In the genomic region with DNA sequence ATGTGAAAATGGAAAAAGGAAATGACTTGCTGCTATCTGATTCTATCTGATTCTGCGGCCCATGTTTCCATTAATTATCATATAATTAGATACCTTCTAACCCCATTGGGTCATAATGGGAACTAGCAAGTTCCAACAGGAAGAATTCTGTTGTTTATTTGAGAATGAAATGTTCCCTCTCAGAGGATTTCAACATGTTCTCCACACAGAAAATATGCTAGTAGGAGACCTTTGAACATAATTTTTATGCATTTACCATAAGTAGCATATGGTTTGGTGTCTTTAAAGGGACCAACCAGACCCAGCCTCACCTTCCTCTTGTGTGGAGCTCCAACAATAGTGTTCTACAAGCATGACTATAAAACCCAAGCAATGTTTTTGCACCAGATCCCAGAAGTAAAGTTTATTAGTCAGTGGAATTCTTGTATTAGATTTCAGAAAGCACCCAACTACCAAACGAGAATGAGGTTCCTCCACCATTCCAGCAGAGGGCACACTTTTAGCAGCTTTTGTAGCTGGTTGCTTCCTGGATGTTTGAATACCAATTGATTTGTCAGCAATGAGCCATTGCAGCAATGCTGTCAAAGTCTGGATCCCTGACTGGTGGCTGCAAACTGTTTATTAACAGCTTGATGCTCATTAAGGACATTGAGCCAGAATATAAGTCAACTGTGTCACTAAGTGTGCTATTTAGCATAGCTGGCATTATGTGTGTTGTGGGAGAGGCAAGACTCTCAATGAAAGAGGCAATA, we compare ENCODE assay signal across 8 cellular contexts.
DNase-seq lines count a peak whose midpoint lies in the region; ATAC-seq, FAIRE-seq and TF ChIP-seq lines count a peak whose summit lies in the region.

No MANE protein-coding gene starts in this region.

- no peaks in the 10 kb centered on the region for H3K79me2 ChIP-seq in PC-3 (ENCODE audit: low read length)

- ATAC-seq in GM21381 (IDR thresholded peaks at IDR 0.05; ENCODE audit: unreplicated experiment) (peak; percentile 84), HG03558 (IDR thresholded peaks at IDR 0.05; ENCODE audit: extremely low read depth, unreplicated experiment) (peak; percentile 39), PC-3 (peak; percentile 54), body of pancreas (peak; percentile 30)

- H3K27me3 ChIP-seq in PC-3 (ENCODE audit: low read length) = no peaks in the 10 kb centered on the region
- H3K27me3 ChIP-seq in body of pancreas = no peaks in the 10 kb centered on the region

- intact Hi-C loops in PC-3 (cut with micrococcal nuclease) = loop anchor here (1.0 kb wide), 2 partner anchors 56 to 123 kb away; no protein-coding TSS in a partner anchor
- intact Hi-C loops in body of pancreas (cut with DNase I) = no loop called here

- H3K27ac ChIP-seq in PC-3 (ENCODE audit: low read length) (no peak overlapping the region), body of pancreas (no peak overlapping the region)

- peak overlapping the region; percentile 47 for H2AFZ ChIP-seq in PC-3 (ENCODE audit: low read length)

- H3K9me2 ChIP-seq in PC-3 (replicated peaks; ENCODE audit: low read length) = no peaks in the 10 kb centered on the region

- no TSS peak for BruUV-seq in PC-3 (replicated peaks; lab: Mats Ljungman, UMichigan)

- DNase-seq in NCI-H2107 treated with DMSO at 0.1 percent for 48 hours (lab: John Stamatoyannopoulos, UW; ENCODE audit: unreplicated experiment) = peak; percentile 18
- DNase-seq in NCI-H2107 (lab: John Stamatoyannopoulos, UW) = no peak
- DNase-seq in PC-3 = peak; percentile 77
- peak in 3 of 4 donors; percentile 23 for DNase-seq in body of pancreas
- peak; percentile 60 for DNase-seq in left kidney (ENCODE audit: low read depth, low spot score)
- peak; percentile 54 for DNase-seq in urothelium cell line (ENCODE audit: low spot score)

- POLR2A ChIA-PET in PC-3 (lab: Charles Lee; ENCODE audit: unreplicated experiment) = no interaction called here

- peaks cover 8% of the 10 kb centered on the region for H3K4me1 ChIP-seq in PC-3 (ENCODE audit: insufficient read depth, low read length)
- H3K4me1 ChIP-seq in body of pancreas = peaks cover 4% of the 10 kb centered on the region

- no peak overlapping the region for H3K4me2 ChIP-seq in PC-3 (ENCODE audit: low read length)

- no peak for TF ChIP-seq POLR2A in body of pancreas (IDR thresholded peaks at IDR 0.05)

- no peaks in the 10 kb centered on the region for H3K36me3 ChIP-seq in PC-3 (ENCODE audit: low read depth, low read length)
- H3K36me3 ChIP-seq in body of pancreas (replicated peaks in 1 of 2; ENCODE audit: insufficient read depth in 1 of 2, low read depth in 2 of 2) = no peaks in the 10 kb centered on the region

- H3K9ac ChIP-seq in PC-3 (ENCODE audit: low read length) = no peak overlapping the region

- H4K20me1 ChIP-seq in PC-3 (ENCODE audit: low read length) = no peaks in the 10 kb centered on the region

- H3K4me3 ChIP-seq in PC-3 (ENCODE audit: low read length) = no peak overlapping the region
- H3K4me3 ChIP-seq in body of pancreas = no peak overlapping the region

- H3K9me3 ChIP-seq in PC-3 (ENCODE audit: low read length) = no peaks in the 10 kb centered on the region
- H3K9me3 ChIP-seq in body of pancreas = no peaks in the 10 kb centered on the region

- FAIRE-seq in urothelium cell line (lab: Jason Lieb, UNC) = peak; percentile 59

- CTCF ChIA-PET in PC-3 (lab: Charles Lee) = interaction anchor here (0.8 kb wide), 1 partner anchor 25 kb away, joined by 3 read pairs; no protein-coding TSS in a partner anchor

- whole genome bisulfite sequencing in body of pancreas, 2 donors = 25 to 29% methylated on average over 2 of the region's 2 CpGs

- H3F3A ChIP-seq in PC-3 (ENCODE audit: low read length, unreplicated experiment) = no peaks in the 10 kb centered on the region

- TF ChIP-seq CTCF in PC-3 (conservative IDR thresholded peaks at IDR 0.05; ENCODE audit: low read depth, low read length) (peak; percentile 86), body of pancreas (IDR thresholded peaks at IDR 0.05) (peak; percentile 11 to 53 (median 42))

Comparison
In these comparisons a context has a peak if more than half of its experiments do, and no peak if none do; other contexts are left out.
1. ATAC-seq: peak in every context shown above with its lines; median percentile 84 in GM21381; 54 in PC-3; 39 in HG03558; 30 in body of pancreas.